1 cellular context compared by ENCODE assay signal in genomic region chr7:32891800-32892520, GRCh38.
TF ChIP-seq lines count a peak whose summit lies in the region.

No MANE protein-coding gene starts in this region.

TF ChIP-seq in HepG2, 621 proteins besides CTCF, POLR2A, EP300 and RAD21 (continued from another document and continues in another):
- TF ChIP-seq HMGXB3 (CRISPR knock-in tag; IDR thresholded peaks at IDR 0.05; ENCODE audit: borderline replicate concordance) (no peak), SP140L (CRISPR knock-in tag; IDR thresholded peaks at IDR 0.05; ENCODE audit: borderline replicate concordance) (no peak), ELF3 (CRISPR knock-in tag; IDR thresholded peaks at IDR 0.05) (peak; percentile 65), ZNF232 (CRISPR knock-in tag; IDR thresholded peaks at IDR 0.05; ENCODE audit: borderline replicate concordance) (peak; percentile 77; the same call in 1 of the 2 replicates), FOXM1 (CRISPR knock-in tag; IDR thresholded peaks at IDR 0.05) (no peak), ARNTL (CRISPR knock-in tag; IDR thresholded peaks at IDR 0.05) (no peak), ZBTB25 (CRISPR knock-in tag; IDR thresholded peaks at IDR 0.05) (no peak; the same call in 1 of the 2 replicates), ZNF441 (CRISPR knock-in tag; IDR thresholded peaks at IDR 0.05; ENCODE audit: borderline replicate concordance) (peak; percentile 60; the same call in 1 of the 2 replicates), PHF21A (CRISPR knock-in tag; IDR thresholded peaks at IDR 0.05) (peak; percentile 76), RERE (CRISPR knock-in tag; IDR thresholded peaks at IDR 0.05; ENCODE audit: low read depth) (no peak), ZSCAN25 (CRISPR knock-in tag; IDR thresholded peaks at IDR 0.05) (peak; percentile 68; the same call in 1 of the 2 replicates), THAP8 (CRISPR knock-in tag; IDR thresholded peaks at IDR 0.05; ENCODE audit: borderline replicate concordance) (no peak), SNAI1 (CRISPR knock-in tag; IDR thresholded peaks at IDR 0.05; ENCODE audit: borderline replicate concordance) (peak; percentile 63; the same call in 1 of the 2 replicates), E2F1 (CRISPR knock-in tag; IDR thresholded peaks at IDR 0.05) (peak; percentile 80), TERF1 (CRISPR knock-in tag; IDR thresholded peaks at IDR 0.05) (0 out of 2 replicates have a peak, but pooled peaks have one; percentile 47), DDIT3 (CRISPR knock-in tag; IDR thresholded peaks at IDR 0.05) (no peak), PLRG1 (conservative IDR thresholded peaks at IDR 0.05) (no peak), ZZZ3 (CRISPR knock-in tag; IDR thresholded peaks at IDR 0.05; ENCODE audit: borderline replicate concordance) (no peak; the same call in 1 of the 2 replicates), KMT2B (CRISPR knock-in tag; IDR thresholded peaks at IDR 0.05) (peak; percentile 66; the same call in 1 of the 2 replicates), ZNF207 (IDR thresholded peaks at IDR 0.05; ENCODE audit: borderline replicate concordance) (no peak), CEBPG (CRISPR knock-in tag; IDR thresholded peaks at IDR 0.05) (no peak), CBX5 (CRISPR knock-in tag; IDR thresholded peaks at IDR 0.05; ENCODE audit: borderline replicate concordance) (no peak), MEIS1 (CRISPR knock-in tag; IDR thresholded peaks at IDR 0.05; ENCODE audit: borderline replicate concordance) (no peak), ZSCAN9 (CRISPR knock-in tag; IDR thresholded peaks at IDR 0.05; ENCODE audit: borderline replicate concordance) (0 out of 2 replicates have a peak, but pooled peaks have one; percentile 61), ELF1 (CRISPR knock-in tag; IDR thresholded peaks at IDR 0.05) (peak; percentile 79), KLF9 (CRISPR knock-in tag; IDR thresholded peaks at IDR 0.05; ENCODE audit: low read depth) (no peak; the same call in 1 of the 2 replicates), YEATS2 (CRISPR knock-in tag; IDR thresholded peaks at IDR 0.05; ENCODE audit: borderline replicate concordance) (peak; percentile 44; the same call in 1 of the 2 replicates), TEF (CRISPR knock-in tag; IDR thresholded peaks at IDR 0.05) (no peak), ZNF431 (CRISPR knock-in tag; IDR thresholded peaks at IDR 0.05; ENCODE audit: borderline replicate concordance, low read depth) (peak; percentile 7), ZNF362 (CRISPR knock-in tag; IDR thresholded peaks at IDR 0.05; ENCODE audit: borderline replicate concordance) (no peak), ZFYVE20 (CRISPR knock-in tag; IDR thresholded peaks at IDR 0.05; ENCODE audit: borderline replicate concordance, low read depth) (no peak), ZSCAN22 (CRISPR knock-in tag; IDR thresholded peaks at IDR 0.05) (no peak), GMEB2 (CRISPR knock-in tag; IDR thresholded peaks at IDR 0.05; ENCODE audit: low read depth) (peak; percentile 42), ZNF672 (CRISPR knock-in tag; IDR thresholded peaks at IDR 0.05) (no peak), HOXA3 (CRISPR knock-in tag; IDR thresholded peaks at IDR 0.05) (peak; percentile 57), MTA1 (CRISPR knock-in tag; IDR thresholded peaks at IDR 0.05; ENCODE audit: borderline replicate concordance) (0 out of 2 replicates have a peak, but pooled peaks have one; percentile 38), MAX (IDR thresholded peaks at IDR 0.05) (peak; percentile 88), TEAD3 (CRISPR knock-in tag; optimal IDR thresholded peaks at IDR 0.05; ENCODE audit: borderline replicate concordance) (no peak)
